22 cellular contexts compared by ENCODE assay signal in genomic region chr1:172382949-172383348, GRCh38. TPM values are rescaled to one million over a fixed set of nuclear protein-coding genes. Genes with fewer than 3 reads are reported as not detected.
DNase-seq lines count a peak whose midpoint lies in the region; ATAC-seq and TF ChIP-seq lines count a peak whose summit lies in the region.
"Had no signal": no experiment of that assay in that cellular context is flagged by ENCODE, and none has a peak within 500 bp of the region (broad histone marks: within the 10 kb centered on the region; RNA-seq: fewer than 3 reads in every experiment).

No MANE protein-coding gene starts in this region.

- H3K4me3 ChIP-seq in IMR-90 (ENCODE audit: insufficient read depth, low read depth, low read length) (no peak overlapping the region), endodermal cell (ENCODE audit: low read length) (no peak overlapping the region), lower leg skin (ENCODE audit: low read depth, poor library complexity, severe bottlenecking) (no peak overlapping the region)
- H3K4me3 ChIP-seq: psoas muscle had no signal

- H3K27ac ChIP-seq in IMR-90 (ENCODE audit: insufficient read depth, low read length) (peak overlapping the region; percentile 76; the same call in 1 of the 2 replicates), endodermal cell (ENCODE audit: low read depth, low read length) (peak overlapping the region; percentile 68)
- H3K27ac ChIP-seq: HL-60, psoas muscle had no signal

- H2AK5ac ChIP-seq in IMR-90 (ENCODE audit: low read depth, low read length): no peak overlapping the region; the same call in 1 of the 2 replicates

- peak overlapping the region; percentile 12 for H2BK5ac ChIP-seq in IMR-90 (ENCODE audit: low read depth, low read length, poor library complexity, severe bottlenecking)

- TF ChIP-seq CTCF in IMR-90 (conservative IDR thresholded peaks at IDR 0.05; ENCODE audit: low read depth, low read length): no peak
- no peak for TF ChIP-seq CTCF in endodermal cell (conservative IDR thresholded peaks at IDR 0.05)
- TF ChIP-seq CTCF in nephron progenitor cell (IDR thresholded peaks at IDR 0.05): no peak
- no peak for TF ChIP-seq CTCF in type B pancreatic cell (conservative IDR thresholded peaks at IDR 0.05)
- TF ChIP-seq CTCF in lower leg skin (IDR thresholded peaks at IDR 0.05): no peak

- no peaks in the 10 kb centered on the region for H3K27me3 ChIP-seq in IMR-90 (ENCODE audit: control insufficient read depth, insufficient read depth, low read length)
- no peaks in the 10 kb centered on the region for H3K27me3 ChIP-seq in endodermal cell (ENCODE audit: control insufficient read depth, insufficient read depth, low read length, poor library complexity, severe bottlenecking)

- CTCF ChIA-PET in IMR-90 (lab: Yijun Ruan, JAX): interaction anchor here (1.5 kb wide), 1 partner anchor 9 kb away, joined by 3 read pairs; no protein-coding TSS in a partner anchor

- no TSS peak for BruUV-seq in IMR-90 (replicated peaks; lab: Mats Ljungman, UMichigan)

- peak overlapping the region; percentile 73 for H4K5ac ChIP-seq in IMR-90 (ENCODE audit: low read depth, low read length)

- POLR2A ChIA-PET in IMR-90 (lab: Charles Lee; ENCODE audit: unreplicated experiment): no interaction called here

- 0 out of 2 replicates have a peak overlapping the region, but pooled peaks have one; percentile 1 for H3K14ac ChIP-seq in IMR-90 (replicated peaks; ENCODE audit: low read depth, low read length)

- H3K9me1 ChIP-seq in IMR-90 (ENCODE audit: insufficient read depth, low read length): peaks cover 4% of the 10 kb centered on the region; the same call in 1 of the 2 replicates

- peak overlapping the region; percentile 42 for H3K4ac ChIP-seq in IMR-90 (ENCODE audit: low read depth, low read length)

- H4K8ac ChIP-seq in IMR-90 (ENCODE audit: low read depth in 2 of 2, low read length in 2 of 2): peak overlapping the region in 1 of 2 experiments; percentile 48; a peak in 2 of 4 replicates

- H3K9me3 ChIP-seq in IMR-90 (ENCODE audit: control insufficient read depth, insufficient read depth, low read length) (no peaks in the 10 kb centered on the region), endodermal cell (ENCODE audit: control insufficient read depth, low read length) (no peaks in the 10 kb centered on the region)
- H3K9me3 ChIP-seq: psoas muscle had no signal

- H3K9me3 Mint-ChIP-seq in endodermal cell: no peaks in the 10 kb centered on the region
- no peaks in the 10 kb centered on the region for H3K9me3 Mint-ChIP-seq in nephron progenitor cell
- no peaks in the 10 kb centered on the region for H3K9me3 Mint-ChIP-seq in type B pancreatic cell
- H3K9me3 Mint-ChIP-seq: activated T-helper 2 cell treated with anti-CD3 and anti-CD28 coated beads, Interferon-gamma antibody, Interleukin-2, Interleukin-4, amounts not matched to agents 10 μg/mL and 5 μg/mL and 100 μg/mL, durations not matched to agents 14 hours and 24 hours and 36 hours; stimulated activated naive CD8-positive, alpha-beta T cell treated with anti-CD3 and anti-CD28 coated beads, Interleukin-15, amount 100 ng/mL, for 72 hours had no signal

- intact Hi-C loops in IMR-90 (cut with micrococcal nuclease): no loop called here
- intact Hi-C loops in lower leg skin (cut with DNase I; ENCODE audit: low total_unique reads): no loop called here

- H3K9ac ChIP-seq in IMR-90 (ENCODE audit: low read depth, low read length) (no peak overlapping the region), endodermal cell (ENCODE audit: extremely low read depth, low read length, poor library complexity, severe bottlenecking) (no peak overlapping the region)

- H4K91ac ChIP-seq in IMR-90 (ENCODE audit: insufficient read depth, low read depth, low read length): 0 out of 2 replicates have a peak overlapping the region, but pooled peaks have one; percentile 34

- H2AFZ ChIP-seq in IMR-90 (replicated peaks; ENCODE audit: low read length, poor library complexity): no peak overlapping the region

- H3K36me3 Mint-ChIP-seq in endodermal cell (ENCODE audit: low read depth): peaks cover 1% of the 10 kb centered on the region
- H3K36me3 Mint-ChIP-seq in nephron progenitor cell (ENCODE audit: low read depth): no peaks in the 10 kb centered on the region
- H3K36me3 Mint-ChIP-seq in type B pancreatic cell: peaks cover 8% of the 10 kb centered on the region

- H2BK120ac ChIP-seq in IMR-90 (ENCODE audit: low read depth, low read length): peak overlapping the region; percentile 61

- H3K4me2 ChIP-seq in IMR-90 (ENCODE audit: low read depth, low read length): peak overlapping the region; percentile 43; the same call in 1 of the 2 replicates

- no peak for TF ChIP-seq RAD21 in IMR-90 (IDR thresholded peaks at IDR 0.05; ENCODE audit: low read length)

- peak overlapping the region; percentile 74 for H3K18ac ChIP-seq in IMR-90 (ENCODE audit: low read depth, low read length)

- in situ Hi-C loops in IMR-90 (cut with MboI; ENCODE audit: low sequenced_read_pairs): no loop called here

- no peak overlapping the region for H2AK9ac ChIP-seq in IMR-90 (replicated peaks; ENCODE audit: low read depth, low read length, poor library complexity)

- H3K27me3 Mint-ChIP-seq in endodermal cell (ENCODE audit: insufficient read depth) (no peaks in the 10 kb centered on the region), nephron progenitor cell (ENCODE audit: low read depth, poor library complexity) (peaks cover 5% of the 10 kb centered on the region), type B pancreatic cell (no peaks in the 10 kb centered on the region)
- H3K27me3 Mint-ChIP-seq: stimulated activated naive CD8-positive, alpha-beta T cell treated with anti-CD3 and anti-CD28 coated beads, Interleukin-15, amount 100 ng/mL, for 72 hours had no signal

- dilution Hi-C loops in IMR-90 (cut with HindIII; ENCODE audit: low sequenced_read_pairs, unreplicated experiment): no loop called here

- WGBS in IMR-90 (ENCODE audit: extremely low coverage in 2 of 2, insufficient read length in 1 of 2), 2 experiments: no CpG with 5 or more reads among the region's 4 CpGs
- WGBS in endodermal cell (ENCODE audit: insufficient coverage in 1 of 2, insufficient read length in 1 of 2), 2 experiments: 90% methylated on average over 4 of the region's 4 CpGs; no CpG with 5 or more reads in 1 of the 2 experiments
- WGBS in lower leg skin, 2 donors: 75 to 76% methylated on average over 4 of the region's 4 CpGs

- H3K56ac ChIP-seq in IMR-90 (ENCODE audit: extremely low read depth, insufficient read depth, low read length): 0 out of 2 replicates have a peak overlapping the region, but pooled peaks have one; percentile 55

- peaks cover 22% of the 10 kb centered on the region for H3K4me1 Mint-ChIP-seq in endodermal cell
- peaks cover 44% of the 10 kb centered on the region for H3K4me1 Mint-ChIP-seq in nephron progenitor cell
- peaks cover 60% of the 10 kb centered on the region for H3K4me1 Mint-ChIP-seq in type B pancreatic cell (ENCODE audit: unreplicated experiment)

- H3K23ac ChIP-seq in IMR-90 (ENCODE audit: low read depth, low read length): no peak overlapping the region

- no peak overlapping the region for H3K27ac Mint-ChIP-seq in endodermal cell
- peak overlapping the region; percentile 82 for H3K27ac Mint-ChIP-seq in nephron progenitor cell
- peak overlapping the region; percentile 75 for H3K27ac Mint-ChIP-seq in type B pancreatic cell
- H3K27ac Mint-ChIP-seq: activated T-helper 2 cell treated with anti-CD3 and anti-CD28 coated beads, Interferon-gamma antibody, Interleukin-2, Interleukin-4, amounts not matched to agents 10 μg/mL and 5 μg/mL and 100 μg/mL, durations not matched to agents 14 hours and 24 hours and 36 hours had no signal

- ATAC-seq in IMR-90 (ENCODE audit: low read depth) (no peak), HG02981 (IDR thresholded peaks at IDR 0.05; ENCODE audit: unreplicated experiment) (no peak), GM18517 (IDR thresholded peaks at IDR 0.05; ENCODE audit: unreplicated experiment) (no peak)
- ATAC-seq: psoas muscle; stimulated activated naive CD8-positive, alpha-beta T cell treated with anti-CD3 and anti-CD28 coated beads, Interleukin-15, amount 100 ng/mL, for 72 hours had no signal

- H4K20me1 ChIP-seq in IMR-90 (ENCODE audit: insufficient read depth, low read length): no peaks in the 10 kb centered on the region

- peak overlapping the region; percentile 27 for H2BK20ac ChIP-seq in IMR-90 (ENCODE audit: low read depth, low read length)

- H3K79me1 ChIP-seq in IMR-90 (ENCODE audit: low read depth in 1 of 2, low read length in 2 of 2): no peaks in the 10 kb centered on the region

- H3K4me3 Mint-ChIP-seq in endodermal cell: no peak overlapping the region
- H3K4me3 Mint-ChIP-seq in nephron progenitor cell: no peak overlapping the region
- peak overlapping the region; percentile 58 for H3K4me3 Mint-ChIP-seq in type B pancreatic cell
- H3K4me3 Mint-ChIP-seq: stimulated activated naive CD8-positive, alpha-beta T cell treated with anti-CD3 and anti-CD28 coated beads, Interleukin-15, amount 100 ng/mL, for 72 hours had no signal

- peaks cover 12% of the 10 kb centered on the region for H3K4me1 ChIP-seq in IMR-90 (ENCODE audit: control insufficient read depth, insufficient read depth, low read length)
- H3K4me1 ChIP-seq in endodermal cell (ENCODE audit: control insufficient read depth, insufficient read depth, low read length): no peaks in the 10 kb centered on the region
- H3K4me1 ChIP-seq: psoas muscle had no signal

- H2BK15ac ChIP-seq in IMR-90 (ENCODE audit: low read depth, low read length): 0 out of 3 replicates have a peak overlapping the region, but pooled peaks have one; percentile 45

- H3K36me3 ChIP-seq in IMR-90 (ENCODE audit: control insufficient read depth, insufficient read depth, low read length): no peaks in the 10 kb centered on the region
- no peaks in the 10 kb centered on the region for H3K36me3 ChIP-seq in endodermal cell (ENCODE audit: control insufficient read depth, insufficient read depth, low read length)

- TF ChIP-seq POLR2A in IMR-90 (IDR thresholded peaks at IDR 0.05; ENCODE audit: low read depth, low read length) (no peak), lower leg skin (IDR thresholded peaks at IDR 0.05) (no peak)

- no peak for DNase-seq in IMR-90
- no peak for DNase-seq in endodermal cell
- no peak for DNase-seq in nephron progenitor cell
- no peak for DNase-seq in type B pancreatic cell (ENCODE audit: extremely low spot score, unreplicated experiment)
- DNase-seq in lower leg skin (ENCODE audit: low spot score in 2 of 2): no peak
- DNase-seq: activated CD4-positive, alpha-beta T cell treated with anti-CD3 and anti-CD28 coated beads for 1 hour; AML-193; cerebellar nuclear complex; GF-D8; KBM-7; NCI-H2081; NCI-H510A treated with DMSO at 0.1 percent for 48 hours; psoas muscle; SHP77; stimulated activated naive CD8-positive, alpha-beta T cell treated with anti-CD3 and anti-CD28 coated beads, Interleukin-15, amount 100 ng/mL, for 72 hours; T-helper 9 cell had no signal

RNA-seq across cellular contexts. Expression of gene C1orf105, which starts 37.5 kb away (rescaled TPM):
- total RNA-seq in IMR-90 (2012; rRNA removed) (not detected in 2 replicates), endodermal cell (not detected), type B pancreatic cell (ENCODE audit: low replicate concordance) (2.3 TPM in 1 of 2 replicates, not detected in the other), lower leg skin (1 to 10 TPM in 3 of 4 donors, not detected in 1; 2.1 to 4.6 (median 3.0) TPM)
- polyA plus RNA-seq in IMR-90 (2012; rRNA removed): not detected in 2 replicates
- not detected in 2 replicates for polyA plus RNA-seq in IMR-90 (2012; cell fraction: cytosol; rRNA removed)
- not detected in 2 replicates for polyA plus RNA-seq in IMR-90 (2012; cell fraction: nucleus; rRNA removed; ENCODE audit: low replicate concordance)
- polyA plus RNA-seq in endodermal cell (2013, experiment 1 of 2): not detected
- not detected for polyA plus RNA-seq in endodermal cell (2013, experiment 2 of 2)
- total RNA-seq: activated T-helper 2 cell treated with anti-CD3 and anti-CD28 coated beads, Interferon-gamma antibody, Interleukin-2, Interleukin-4, amounts not matched to agents 10 μg/mL and 5 μg/mL and 100 μg/mL, durations not matched to agents 14 hours and 24 hours and 36 hours; H1 had no signal
- polyA plus RNA-seq: adipose tissue, H1 had no signal
